9 cellular contexts compared by ENCODE assay signal in the genomic region with DNA sequence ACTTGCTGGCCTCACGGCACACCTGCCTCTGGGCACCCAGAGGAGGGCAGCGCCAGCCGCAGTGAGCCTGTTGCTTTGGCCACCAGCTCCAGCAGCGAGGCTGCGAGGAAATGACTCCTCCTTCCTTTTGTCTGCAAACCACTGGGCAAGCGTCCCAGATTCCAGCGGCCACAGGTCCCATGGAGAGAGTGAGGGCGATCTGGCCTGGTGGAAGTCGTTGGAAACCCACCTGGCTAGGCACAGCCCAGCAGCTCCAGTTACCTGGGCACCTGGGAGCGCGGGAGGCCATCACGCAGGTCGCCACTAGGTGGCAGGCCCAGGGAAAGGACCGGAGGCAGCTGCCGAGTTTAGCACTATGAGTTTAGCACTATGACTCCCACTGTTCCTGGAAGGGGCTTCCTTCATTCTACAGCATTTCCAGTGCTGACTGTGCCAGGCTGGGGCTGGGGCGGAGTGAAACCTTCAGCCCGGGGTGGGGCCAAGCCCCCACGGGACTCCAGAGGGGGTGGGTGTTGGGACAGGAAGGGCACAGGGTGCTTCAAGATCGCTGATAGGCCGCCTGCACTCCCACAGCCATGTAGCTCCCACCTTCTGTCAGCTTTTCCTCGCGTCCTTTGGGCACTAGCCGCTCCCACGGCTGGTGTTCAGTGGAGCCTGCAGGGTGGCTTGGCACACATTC. TPM values are rescaled to one million over a fixed set of nuclear protein-coding genes. Genes with fewer than 3 reads are reported as not detected.
DNase-seq lines count a peak whose midpoint lies in the region; ATAC-seq lines count a peak whose summit lies in the region.
"Had no signal": no experiment of that assay in that cellular context is flagged by ENCODE, and none has a peak within 500 bp of the region (broad histone marks: within the 10 kb centered on the region; RNA-seq: fewer than 3 reads in every experiment).

No MANE protein-coding gene starts in this region.

- peaks cover 97% of the 10 kb centered on the region for H3K27me3 ChIP-seq in HUES6 (ENCODE audit: control insufficient read depth, insufficient read depth, low read length)

- peak; percentile 47 for ATAC-seq in left ventricle myocardium superior
- no peak for ATAC-seq in HG02885 (IDR thresholded peaks at IDR 0.05; ENCODE audit: poor library complexity, unreplicated experiment)
- no peak for ATAC-seq in HG03432 (IDR thresholded peaks at IDR 0.05; ENCODE audit: unreplicated experiment)

- H3K4me3 ChIP-seq in HUES6 (ENCODE audit: low read depth, low read length), result peak overlapping the region; percentile 37
- H3K4me3 ChIP-seq: SJSA1 had no signal

- no peaks in the 10 kb centered on the region for H3K9me3 ChIP-seq in HUES6 (ENCODE audit: control insufficient read depth, insufficient read depth, low read depth, low read length)

- H3K36me3 ChIP-seq in HUES6 (ENCODE audit: control insufficient read depth, insufficient read depth, low read length), result no peaks in the 10 kb centered on the region
- H3K36me3 ChIP-seq: SJSA1 had no signal

- DNase-seq in DMS153 treated with DMSO at 0.1 percent for 48 hours (lab: John Stamatoyannopoulos, UW; ENCODE audit: unreplicated experiment), result peak; percentile 68
- DNase-seq in SHP77 treated with DMSO at 0.1 percent for 48 hours (lab: John Stamatoyannopoulos, UW), result peak; percentile 10
- peak; percentile 91 for DNase-seq in activated effector memory CD4-positive, alpha-beta T cell treated with anti-CD3 and anti-CD28 coated beads, Interleukin-2, amount 50 U/mL, for 16 hours
- DNase-seq in left ventricle myocardium superior, result peak; percentile 44
- DNase-seq in stimulated activated CD4-positive, alpha-beta T cell treated with anti-CD3 and anti-CD28 coated beads, Interleukin-1b, Interleukin-23, amount 100 ng/mL, for 4 hours (ENCODE audit: low read depth in 2 of 2), result peak; percentile 62 to 70

- no peak overlapping the region for H3K27ac ChIP-seq in HUES6 (ENCODE audit: low read depth, low read length)
- H3K27ac ChIP-seq: SJSA1 had no signal

- peaks cover 15% of the 10 kb centered on the region for H3K4me1 ChIP-seq in HUES6 (ENCODE audit: control insufficient read depth, insufficient read depth, low read length)

- intact Hi-C loops in left ventricle myocardium superior (cut with micrococcal nuclease), result no loop called here

- H3K9ac ChIP-seq in HUES6 (ENCODE audit: low read length), result no peak overlapping the region

RNA-seq across cellular contexts. Expression of gene ESPN, which starts 1.1 kb away (rescaled TPM):
- 0.77 TPM for total RNA-seq in left ventricle myocardium superior
- total RNA-seq: SJSA1 had no signal

RNA-seq across cellular contexts. Expression of gene HES2, which starts 3.7 kb away (rescaled TPM):
- not detected for total RNA-seq in left ventricle myocardium superior
- total RNA-seq: SJSA1 had no signal

RNA-seq across cellular contexts. Expression of gene ACOT7, which starts 29.9 kb away (rescaled TPM):
- total RNA-seq in left ventricle myocardium superior, result 7.8 TPM

RNA-seq across cellular contexts. Expression of gene TNFRSF25, which starts 42.5 kb away (rescaled TPM):
- total RNA-seq in left ventricle myocardium superior, result 10.8 TPM

Comparison
In these comparisons a context has a peak if more than half of its experiments do, and no peak if none do; other contexts are left out.
1. DNase-seq: peak in every context shown above with its lines; median percentile 91 in activated effector memory CD4-positive, alpha-beta T cell treated with anti-CD3 and anti-CD28 coated beads, Interleukin-2, amount 50 U/mL, for 16 hours; 68 in DMS153 treated with DMSO at 0.1 percent for 48 hours; 66 in stimulated activated CD4-positive, alpha-beta T cell treated with anti-CD3 and anti-CD28 coated beads, Interleukin-1b, Interleukin-23, amount 100 ng/mL, for 4 hours; 44 in left ventricle myocardium superior; 10 in SHP77 treated with DMSO at 0.1 percent for 48 hours.